In the genomic region with DNA sequence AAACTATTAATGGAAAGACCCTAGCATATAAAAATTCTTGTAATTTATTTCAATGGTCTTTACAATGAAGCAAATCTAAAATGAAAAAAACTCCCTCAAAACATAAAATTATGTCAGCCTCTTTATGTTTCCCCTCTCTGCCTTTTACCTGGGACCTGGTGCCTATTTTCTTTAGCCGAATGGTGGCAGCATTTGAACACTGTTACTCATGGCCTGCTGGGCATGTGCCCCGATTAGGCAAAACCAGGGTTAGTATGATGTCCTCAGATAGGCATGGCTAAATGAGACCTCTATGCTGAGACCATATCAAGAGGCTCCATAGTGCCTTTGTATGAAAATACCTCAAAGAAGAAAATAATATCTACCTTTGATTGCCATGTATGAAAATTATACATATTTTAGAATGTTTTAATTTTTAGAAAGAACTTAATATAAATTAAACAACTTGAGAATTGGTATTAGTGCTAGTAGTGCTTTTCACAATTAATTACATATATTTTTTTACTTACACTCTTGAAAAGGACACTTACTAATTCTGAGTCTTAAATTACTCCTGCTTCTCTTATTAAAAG, we compare ENCODE assay signal across 8 cellular contexts. TPM values are rescaled to one million over a fixed set of nuclear protein-coding genes. Genes with fewer than 3 reads are reported as not detected.
DNase-seq lines count a peak whose midpoint lies in the region; ATAC-seq and TF ChIP-seq lines count a peak whose summit lies in the region.

No MANE protein-coding gene starts in this region.

- H3K27me3 ChIP-seq in osteoblast (ENCODE audit: insufficient read depth, low read length) (no peaks in the 10 kb centered on the region), ascending aorta (no peaks in the 10 kb centered on the region), Peyer's patch (no peaks in the 10 kb centered on the region)

- no peaks in the 10 kb centered on the region for H3K79me2 ChIP-seq in osteoblast (ENCODE audit: insufficient read depth, low read length)

- ATAC-seq in HG02870 (IDR thresholded peaks at IDR 0.05; ENCODE audit: unreplicated experiment): peak; percentile 53

- H3K4me3 Mint-ChIP-seq in brain: no peak overlapping the region

- no peaks in the 10 kb centered on the region for H3K36me3 ChIP-seq in osteoblast (ENCODE audit: insufficient read depth, low read length)
- no peaks in the 10 kb centered on the region for H3K36me3 ChIP-seq in ascending aorta
- no peaks in the 10 kb centered on the region for H3K36me3 ChIP-seq in Peyer's patch

- no peaks in the 10 kb centered on the region for H3K36me3 Mint-ChIP-seq in brain

- no peaks in the 10 kb centered on the region for H3K9me3 ChIP-seq in osteoblast (ENCODE audit: low read depth, low read length)
- H3K9me3 ChIP-seq in ascending aorta: no peaks in the 10 kb centered on the region
- no peaks in the 10 kb centered on the region for H3K9me3 ChIP-seq in Peyer's patch

- H3K27ac ChIP-seq in osteoblast (ENCODE audit: low read depth, low read length) (no peak overlapping the region), ascending aorta (no peak overlapping the region), Peyer's patch (no peak overlapping the region)

- intact Hi-C loops in ascending aorta (cut with DNase I): no loop called here

- H3K4me2 ChIP-seq in osteoblast (ENCODE audit: insufficient read depth, low read length): no peak overlapping the region

- H2AFZ ChIP-seq in osteoblast (ENCODE audit: low read length): no peak overlapping the region

- TF ChIP-seq CTCF in brain (conservative IDR thresholded peaks at IDR 0.05) (peak; percentile 53 to 72), osteoblast (IDR thresholded peaks at IDR 0.05; ENCODE audit: extremely low read depth, low read depth, low read length) (peak; percentile 62), ascending aorta (IDR thresholded peaks at IDR 0.05) (peak in 1 of 3 experiments; percentile 26), Peyer's patch (IDR thresholded peaks at IDR 0.05) (peak in 2 of 6 experiments; percentile 16 to 17)

- H3K27ac Mint-ChIP-seq in brain: no peak overlapping the region

- no peaks in the 10 kb centered on the region for H3K27me3 Mint-ChIP-seq in brain

- no peaks in the 10 kb centered on the region for H4K20me1 ChIP-seq in osteoblast (ENCODE audit: insufficient read depth, low read length)

- H3K4me3 ChIP-seq in osteoblast (ENCODE audit: insufficient read depth, low read length) (no peak overlapping the region), ascending aorta (no peak overlapping the region), Peyer's patch (no peak overlapping the region)

- H3K9me3 Mint-ChIP-seq in brain: no peaks in the 10 kb centered on the region

- H3K4me1 ChIP-seq in osteoblast (ENCODE audit: insufficient read depth, low read length): peaks cover 12% of the 10 kb centered on the region
- H3K4me1 ChIP-seq in ascending aorta: no peaks in the 10 kb centered on the region
- H3K4me1 ChIP-seq in Peyer's patch: no peaks in the 10 kb centered on the region

- TF ChIP-seq POLR2A in Peyer's patch (IDR thresholded peaks at IDR 0.05): no peak

- peak; percentile 22 for DNase-seq in stimulated activated CD4-positive, alpha-beta T cell treated with anti-CD3 and anti-CD28 coated beads, Interleukin-4, amount 100 ng/mL, for 24 hours
- DNase-seq in stimulated activated CD4-positive, alpha-beta T cell treated with anti-CD3 and anti-CD28 coated beads, Interleukin-4, amount 100 ng/mL, for 4 hours: no peak
- DNase-seq in NCI-H446 (lab: John Stamatoyannopoulos, UW): peak; percentile 60 to 80
- peak; percentile 3 for DNase-seq in osteoblast (ENCODE audit: insufficient read length, low spot score, missing footprints)
- no peak for DNase-seq in ascending aorta (ENCODE audit: low spot score in 2 of 2)
- no peak for DNase-seq in Peyer's patch

- no peaks in the 10 kb centered on the region for H3K4me1 Mint-ChIP-seq in brain

RNA-seq across cellular contexts. Expression of gene C6orf58, which starts 22.5 kb away (rescaled TPM):
- polyA plus RNA-seq in brain (ENCODE audit: insufficient read depth, low read depth, low replicate concordance): not detected
- under 0.01 TPM in 1 of 2 replicates, not detected in the other for total RNA-seq in osteoblast
- not detected for total RNA-seq in ascending aorta
- total RNA-seq in Peyer's patch: not detected

Comparison
In these comparisons a context has a peak if more than half of its experiments do, and no peak if none do; other contexts are left out.
1. DNase-seq: peak in stimulated activated CD4-positive, alpha-beta T cell treated with anti-CD3 and anti-CD28 coated beads, Interleukin-4, amount 100 ng/mL, for 24 hours (single experiment), NCI-H446 (2 of 2) and osteoblast (single experiment); none in stimulated activated CD4-positive, alpha-beta T cell treated with anti-CD3 and anti-CD28 coated beads, Interleukin-4, amount 100 ng/mL, for 4 hours (0 of 2), ascending aorta (0 of 2) and Peyer's patch (0 of 3).